ENCODE assay signal across 9 cellular contexts in the genomic region with DNA sequence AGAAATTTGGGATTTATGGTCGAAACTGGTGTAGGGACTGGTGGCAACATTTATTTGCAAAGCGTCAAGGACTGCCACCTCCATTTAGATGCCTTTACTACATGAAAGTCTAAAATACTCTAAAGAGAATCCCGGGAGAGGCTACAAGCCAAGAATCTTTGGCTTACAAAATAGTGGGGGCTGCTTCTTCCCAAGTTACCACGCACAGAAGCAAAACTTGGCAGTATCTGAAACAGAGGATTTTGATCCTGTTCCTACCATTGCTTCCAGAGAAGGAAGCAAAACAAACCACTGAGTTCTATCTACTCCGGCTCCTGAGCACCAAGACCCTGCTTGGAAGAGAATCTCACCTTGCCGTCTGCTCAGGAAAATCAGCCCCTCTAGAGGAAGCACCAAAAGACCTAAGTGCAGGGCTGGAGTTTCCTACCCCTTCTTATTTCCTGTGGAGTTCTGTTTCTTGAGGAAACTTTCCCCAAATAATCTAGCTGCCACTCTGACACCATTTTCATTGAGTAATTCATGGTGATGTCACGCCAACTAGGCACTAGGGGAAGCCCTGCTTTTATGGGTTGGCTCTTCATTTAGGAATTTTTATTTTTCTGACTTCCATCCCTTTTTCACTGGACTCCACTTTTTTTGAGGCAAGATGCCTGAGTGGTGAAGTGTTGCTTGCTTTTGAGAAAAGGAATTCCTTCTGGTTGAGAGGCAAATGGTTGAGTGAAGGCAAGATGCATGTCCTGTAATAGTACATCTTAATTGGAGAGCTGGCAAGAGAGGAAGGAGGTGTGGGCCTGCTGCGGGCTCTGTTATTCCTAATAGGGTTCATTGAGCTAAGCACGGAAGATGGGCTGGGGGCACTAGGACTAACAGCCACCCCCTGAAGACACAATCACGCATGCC. TPM values are rescaled to one million over a fixed set of nuclear protein-coding genes. Genes with fewer than 3 reads are reported as not detected.
A peak's percentile ranks its signal among the peaks of the same experiment; 100 is the strongest.
DNase-seq lines count a peak whose midpoint lies in the region; ATAC-seq and TF ChIP-seq lines count a peak whose summit lies in the region.
"Had no signal": no experiment of that assay in that cellular context is flagged by ENCODE, and none has a peak within 500 bp of the region (broad histone marks: within the 10 kb centered on the region; RNA-seq: fewer than 3 reads in every experiment).

No MANE protein-coding gene starts in this region.

- H3K9me3 ChIP-seq in KOPT-K1 (ENCODE audit: insufficient read depth, low read length, poor library complexity, severe bottlenecking): no peaks in the 10 kb centered on the region

- no peak for TF ChIP-seq CTCF in cardiac fibroblast (IDR thresholded peaks at IDR 0.05; ENCODE audit: low read depth, low read length)

- peak overlapping the region; percentile 57 for H3K27ac ChIP-seq in KOPT-K1 (ENCODE audit: low read depth, low read length, poor library complexity, severe bottlenecking)
- H3K27ac ChIP-seq: SK-N-MC had no signal

- in situ Hi-C loops in Caki2 (cut with HindIII; ENCODE audit: low pct_unique_long_range_greater_than_20kb, low sequenced_read_pairs): no loop called here

- ATAC-seq in HG03442 (IDR thresholded peaks at IDR 0.05; ENCODE audit: unreplicated experiment): no peak

- no peaks in the 10 kb centered on the region for H3K36me3 ChIP-seq in KOPT-K1 (ENCODE audit: insufficient read depth, low read length)

- H3K4me3 ChIP-seq in cardiac fibroblast (replicated peaks in 1 of 2; ENCODE audit: low read depth in 2 of 2, low read length in 2 of 2): peak overlapping the region in 1 of 2 donors; percentile 16

- DNase-seq in Caki2 (ENCODE audit: low read depth): peak; percentile 95
- DNase-seq in cardiac fibroblast (ENCODE audit: low read depth in 2 of 2): peak; percentile 81 to 85
- peak; percentile 47 for DNase-seq in myocyte (ENCODE audit: low read depth)
- DNase-seq in NCI-H69 (lab: John Stamatoyannopoulos, UW): no peak
- DNase-seq in SHP77 treated with DMSO at 0.1 percent for 48 hours (lab: John Stamatoyannopoulos, UW): no peak
- no peak for DNase-seq in UCSD-AML1 (lab: John Stamatoyannopoulos, UW; ENCODE audit: unreplicated experiment)

RNA-seq across cellular contexts. Expression of gene EML4, which starts 36.8 kb away (rescaled TPM):
- total RNA-seq in Caki2 (2014; rRNA removed; shearing (Covaris generic); ENCODE audit: low replicate concordance): 48.7 and 55.0 TPM in 2 replicates
- total RNA-seq in myocyte: 22.5 and 24.8 TPM in 2 replicates
- 15.3 TPM for polyA plus RNA-seq in myocyte (2012)

Comparison
In these comparisons a context has a peak if more than half of its experiments do, and no peak if none do; other contexts are left out.
1. DNase-seq: peak in Caki2 (single experiment), cardiac fibroblast (2 of 2) and myocyte (single experiment); none in NCI-H69 (single experiment), SHP77 treated with DMSO at 0.1 percent for 48 hours (single experiment) and UCSD-AML1 (single experiment).